ENCODE assay signal across 8 cellular contexts in the genomic region with DNA sequence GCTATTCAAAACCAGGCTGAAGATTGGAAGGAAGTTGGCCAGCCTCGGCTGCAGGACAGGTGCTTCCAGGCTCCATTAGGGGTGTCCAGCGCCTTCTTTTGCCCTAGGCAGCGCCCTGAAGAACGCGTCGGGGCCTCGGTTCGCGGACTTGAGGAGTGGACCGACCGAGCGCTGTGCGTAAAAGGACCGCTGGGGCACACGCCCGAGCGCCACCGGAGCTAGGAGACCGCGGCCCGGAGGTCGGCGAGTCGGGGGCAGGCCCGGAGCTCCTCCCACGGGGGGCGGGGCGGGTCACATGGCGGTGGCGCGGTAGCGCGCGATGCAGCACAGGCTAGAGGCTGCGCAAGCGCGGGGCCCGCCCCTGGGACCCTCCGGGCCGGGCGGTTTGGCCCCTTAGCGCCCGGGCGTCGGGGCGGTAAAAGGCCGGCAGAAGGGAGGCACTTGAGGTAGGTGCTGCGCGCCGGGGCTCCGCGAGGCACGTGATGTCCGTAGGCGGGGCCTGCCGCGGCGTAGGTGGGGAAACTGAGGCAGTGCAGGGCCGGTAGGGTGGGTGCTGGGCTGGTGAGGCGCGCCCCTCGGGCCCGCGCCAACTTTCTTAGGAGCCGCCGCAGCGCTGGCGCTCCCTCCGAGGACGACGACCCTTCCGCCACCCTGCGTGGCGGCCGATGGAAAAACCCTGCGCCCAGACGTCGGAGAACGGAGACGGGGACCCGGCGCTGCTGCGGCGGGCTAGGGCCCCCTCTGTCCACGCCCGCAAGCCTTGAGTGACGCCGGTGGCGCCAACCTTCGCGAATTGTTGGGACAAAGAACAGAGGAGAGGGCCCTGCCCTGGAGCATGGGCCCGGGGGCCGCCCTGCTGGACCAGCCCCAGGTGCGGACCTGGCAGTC. TPM values are rescaled to one million over a fixed set of nuclear protein-coding genes. Genes with fewer than 3 reads are reported as not detected.
DNase-seq lines count a peak whose midpoint lies in the region; ATAC-seq and TF ChIP-seq lines count a peak whose summit lies in the region.

A gene with protein sequence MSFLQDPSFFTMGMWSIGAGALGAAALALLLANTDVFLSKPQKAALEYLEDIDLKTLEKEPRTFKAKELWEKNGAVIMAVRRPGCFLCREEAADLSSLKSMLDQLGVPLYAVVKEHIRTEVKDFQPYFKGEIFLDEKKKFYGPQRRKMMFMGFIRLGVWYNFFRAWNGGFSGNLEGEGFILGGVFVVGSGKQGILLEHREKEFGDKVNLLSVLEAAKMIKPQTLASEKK (plus strand): TSS at position 354 of the 888 bp plus-strand sequence. CDS start 11,917 bp downstream, outside the sequence.

- ATAC-seq in HG03378 (IDR thresholded peaks at IDR 0.05; ENCODE audit: unreplicated experiment) (peak; percentile 81), naive B cell (ENCODE audit: low read depth in 2 of 2) (peak; percentile 96 to 97)
- peak; percentile 90 to 91 for ATAC-seq in activated T-cell treated with anti-CD3 and anti-CD28 coated beads, Interleukin-2, amount 50 U/mL, for 4 hours

- H3K36me3 ChIP-seq in BLaER1 treated with 17β-estradiol and CSF1 and Interleukin-3, amounts not matched to agents 10 nM and 100 nM = peaks cover 0 to 14% (median 0%) of the 10 kb centered on the region in 11 experiments; a peak in 2 of 22 replicates
- no peaks in the 10 kb centered on the region for H3K36me3 ChIP-seq in esophagus (ENCODE audit: control insufficient read depth in 2 of 2, insufficient read depth in 2 of 2, low read length in 1 of 2)

- H3K9me3 Mint-ChIP-seq in activated T-cell treated with anti-CD3 and anti-CD28 coated beads, Interleukin-2, amount 50 U/mL, for 4 hours = no peaks in the 10 kb centered on the region
- no peaks in the 10 kb centered on the region for H3K9me3 Mint-ChIP-seq in naive B cell

- H3K4me3 Mint-ChIP-seq in activated T-cell treated with anti-CD3 and anti-CD28 coated beads, Interleukin-2, amount 50 U/mL, for 4 hours = peak within 1 kb of the TSS; percentile 89
- H3K4me3 Mint-ChIP-seq in naive B cell = peak within 1 kb of the TSS; percentile 88 to 97 (median 93)

- H3K9me3 ChIP-seq in BLaER1 treated with 17β-estradiol and CSF1 and Interleukin-3, amounts not matched to agents 10 nM and 100 nM (replicated peaks in 1 of 11) = no peaks in the 10 kb centered on the region
- no peaks in the 10 kb centered on the region for H3K9me3 ChIP-seq in esophagus (ENCODE audit: control insufficient read depth in 2 of 2, insufficient read depth in 1 of 2, low read depth in 1 of 2, low read length in 1 of 2)

- peak; percentile 66 for DNase-seq in NOMO-1 treated with dmso at 0.1 percent for 144 hours (lab: John Stamatoyannopoulos, UW; ENCODE audit: unreplicated experiment)
- peak; percentile 74 for DNase-seq in activated T-cell treated with anti-CD3 and anti-CD28 coated beads, Interleukin-2, amount 50 U/mL, for 4 hours
- DNase-seq in naive B cell = peak; percentile 80
- peak; percentile 66 to 71 for DNase-seq in stimulated activated CD8-positive, alpha-beta memory T cell treated with anti-CD3 and anti-CD28 coated beads, Interleukin-7, amount 100 ng/mL, for 48 hours (ENCODE audit: extremely low read depth in 1 of 2, low read depth in 1 of 2)

- no peaks in the 10 kb centered on the region for H3K36me3 Mint-ChIP-seq in activated T-cell treated with anti-CD3 and anti-CD28 coated beads, Interleukin-2, amount 50 U/mL, for 4 hours (ENCODE audit: insufficient read depth)
- H3K36me3 Mint-ChIP-seq in naive B cell = no peaks in the 10 kb centered on the region

- WGBS in esophagus, 2 donors = 1% methylated on average over 88 to 94 of the region's 94 CpGs

- peaks cover 14% of the 10 kb centered on the region for H3K4me1 Mint-ChIP-seq in activated T-cell treated with anti-CD3 and anti-CD28 coated beads, Interleukin-2, amount 50 U/mL, for 4 hours (ENCODE audit: low read depth)
- peaks cover 13 to 17% (median 14%) of the 10 kb centered on the region in 3 donors for H3K4me1 Mint-ChIP-seq in naive B cell

- H3K27ac Mint-ChIP-seq in naive B cell = peak within 1 kb of the TSS; percentile 55 to 87 (median 75)

- peak within 1 kb of the TSS; percentile 90 to 99 (median 94) for H3K4me2 ChIP-seq in BLaER1 treated with 17β-estradiol and CSF1 and Interleukin-3, amounts not matched to agents 10 nM and 100 nM

- H4K20me1 ChIP-seq in BLaER1 treated with 17β-estradiol and CSF1 and Interleukin-3, amounts not matched to agents 10 nM and 100 nM = peaks cover 0 to 10% (median 0%) of the 10 kb centered on the region in 11 experiments; a peak in 6 of 22 replicates

- H3K4me3 ChIP-seq in BLaER1 treated with 17β-estradiol and CSF1 and Interleukin-3, amounts not matched to agents 10 nM and 100 nM = peak within 1 kb of the TSS; percentile 69 to 97 (median 85)
- peak within 1 kb of the TSS; percentile 57 to 83 for H3K4me3 ChIP-seq in esophagus (ENCODE audit: low read depth in 1 of 2, low read length in 2 of 2)

- peak within 1 kb of the TSS; percentile 58 to 84 (median 78); a peak in 21 of 22 replicates for H3K27ac ChIP-seq in BLaER1 treated with 17β-estradiol and CSF1 and Interleukin-3, amounts not matched to agents 10 nM and 100 nM
- H3K27ac ChIP-seq in esophagus (ENCODE audit: low read depth in 2 of 2, low read length in 1 of 2) = peak within 1 kb of the TSS; percentile 85 to 89

- H3K27me3 ChIP-seq in BLaER1 treated with 17β-estradiol and CSF1 and Interleukin-3, amounts not matched to agents 10 nM and 100 nM = no peaks in the 10 kb centered on the region
- H3K27me3 ChIP-seq in esophagus (ENCODE audit: control insufficient read depth in 1 of 2, insufficient read depth in 2 of 2, low read length in 2 of 2) = no peaks in the 10 kb centered on the region

- peaks cover 6% of the 10 kb centered on the region for H3K27me3 Mint-ChIP-seq in activated T-cell treated with anti-CD3 and anti-CD28 coated beads, Interleukin-2, amount 50 U/mL, for 4 hours (ENCODE audit: low read depth)
- H3K27me3 Mint-ChIP-seq in naive B cell = no peaks in the 10 kb centered on the region

- H3K9ac ChIP-seq in BLaER1 treated with 17β-estradiol and CSF1 and Interleukin-3, amounts not matched to agents 10 nM and 100 nM = peak within 1 kb of the TSS; percentile 78 to 87 (median 84)

- H3K4me1 ChIP-seq in BLaER1 treated with 17β-estradiol and CSF1 and Interleukin-3, amounts not matched to agents 10 nM and 100 nM = peaks cover 45 to 68% (median 60%) of the 10 kb centered on the region in 10 experiments
- H3K4me1 ChIP-seq in esophagus (ENCODE audit: control insufficient read depth in 2 of 2, insufficient read depth in 2 of 2, low read length in 1 of 2) = peaks cover 13 to 14% of the 10 kb centered on the region in 2 donors

- peak; percentile 61 for TF ChIP-seq POLR2A in GM19193 (IDR thresholded peaks at IDR 0.05; ENCODE audit: extremely low read depth, insufficient read depth, insufficient read length)

RNA-seq across cellular contexts. Expression of the gene that starts here (rescaled TPM):
- total RNA-seq in activated T-cell treated with anti-CD3 and anti-CD28 coated beads, Interleukin-2, amount 50 U/mL, for 4 hours = 10 to 100 TPM in 2 of 3 donors, 1 to 10 TPM in 1; 6.1 to 11.1 (median 10.8) TPM
- polyA plus RNA-seq in esophagus (10 to 100 TPM; 47.3 to 87.9 TPM), naive B cell (ENCODE audit: low read depth in 6 of 6) (10 to 100 TPM in 2 of 6 donors, 1 to 10 TPM in 4; 2.5 to 13.9 (median 8.3) TPM)

Comparison
In these comparisons a context has a peak if more than half of its experiments do, and no peak if none do; other contexts are left out.
1. Peak in every context shown above with its lines: DNase-seq, ATAC-seq, H3K4me3 ChIP-seq and H3K27ac ChIP-seq.